In the genomic region with DNA sequence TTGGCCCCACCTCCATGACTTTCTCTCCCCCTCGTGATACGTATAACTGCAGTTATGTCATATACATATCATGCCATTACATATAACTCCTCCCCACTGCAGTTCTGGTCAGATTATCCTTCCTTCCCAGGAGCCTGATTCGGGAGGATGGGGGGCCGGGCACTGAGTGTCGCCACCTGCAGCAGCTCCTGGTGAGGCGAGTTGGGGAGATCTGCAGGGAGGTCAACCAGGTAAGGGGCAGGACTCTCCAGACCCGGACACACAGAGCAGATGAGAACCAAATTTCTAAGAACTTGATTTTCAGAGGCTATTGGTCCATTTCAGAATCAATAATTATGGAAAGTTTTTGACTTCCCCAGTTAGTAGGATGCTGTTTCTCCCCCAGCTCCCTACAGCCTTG, we compare ENCODE assay signal across 26 cellular contexts. TPM values are rescaled to one million over a fixed set of nuclear protein-coding genes. Genes with fewer than 3 reads are reported as not detected.
"Had no signal": no experiment of that assay in that cellular context is flagged by ENCODE, and none has a peak within 500 bp of the region (broad histone marks: within the 10 kb centered on the region; RNA-seq: fewer than 3 reads in every experiment).

No MANE protein-coding gene starts in this region.

- H3K4me1 Mint-ChIP-seq: activated naive CD8-positive, alpha-beta T cell treated with anti-CD3 and anti-CD28 coated beads, Interleukin-2, amount 50 U/mL, for 24 hours had no signal

- H3K27ac ChIP-seq: KMS-11, RWPE1 had no signal

- H3K4me3 ChIP-seq: Peyer's patch had no signal

- FAIRE-seq: astrocyte, HepG2 had no signal

- H3K4me3 Mint-ChIP-seq: activated CD4-positive, alpha-beta memory T cell treated with anti-CD3 and anti-CD28 coated beads for 36 hours; activated CD4-positive, alpha-beta T cell treated with anti-CD3 and anti-CD28 coated beads, Interleukin-2, amount 10 ng/mL, durations not matched to agents 7 days and 5 days; activated naive CD8-positive, alpha-beta T cell treated with anti-CD3 and anti-CD28 coated beads, Interleukin-2, amount 50 U/mL, for 24 hours; activated T-cell treated with anti-CD3 and anti-CD28 coated beads, Interleukin-2, amount 50 U/mL, for 4 hours; brain; WTC11 had no signal

- H3K9me3 ChIP-seq: Peyer's patch had no signal

- H3K27me3 Mint-ChIP-seq: activated CD4-positive, alpha-beta memory T cell treated with anti-CD3 and anti-CD28 coated beads for 36 hours; activated CD4-positive, alpha-beta T cell treated with anti-CD3 and anti-CD28 coated beads, Interleukin-2, amount 10 ng/mL, durations not matched to agents 7 days and 5 days; activated naive CD8-positive, alpha-beta T cell treated with anti-CD3 and anti-CD28 coated beads, Interleukin-2, amount 50 U/mL, for 24 hours; brain; T-helper 17 cell had no signal

- H3K27me3 ChIP-seq: Peyer's patch had no signal

- H3K27ac Mint-ChIP-seq: activated CD4-positive, alpha-beta memory T cell treated with anti-CD3 and anti-CD28 coated beads for 36 hours; activated naive CD8-positive, alpha-beta T cell treated with anti-CD3 and anti-CD28 coated beads, Interleukin-2, amount 50 U/mL, for 24 hours; brain; WTC11 had no signal

- ATAC-seq: activated naive CD8-positive, alpha-beta T cell treated with anti-CD3 and anti-CD28 coated beads, Interleukin-2, amount 50 U/mL, for 24 hours; activated T-cell treated with anti-CD3 and anti-CD28 coated beads, Interleukin-2, amount 50 U/mL, for 4 hours; HepG2; T-helper 17 cell; WTC11 had no signal

- H3K9me3 Mint-ChIP-seq: activated CD4-positive, alpha-beta memory T cell treated with anti-CD3 and anti-CD28 coated beads for 36 hours; activated CD4-positive, alpha-beta T cell treated with anti-CD3 and anti-CD28 coated beads, Interleukin-2, amount 10 ng/mL, durations not matched to agents 7 days and 5 days; activated naive CD8-positive, alpha-beta T cell treated with anti-CD3 and anti-CD28 coated beads, Interleukin-2, amount 50 U/mL, for 24 hours; activated T-cell treated with anti-CD3 and anti-CD28 coated beads, Interleukin-2, amount 50 U/mL, for 4 hours; brain; WTC11 had no signal

- DNase-seq: activated CD4-positive, alpha-beta memory T cell treated with anti-CD3 and anti-CD28 coated beads for 36 hours; activated CD4-positive, alpha-beta T cell treated with anti-CD3 and anti-CD28 coated beads, Interleukin-2, amount 10 ng/mL, durations not matched to agents 7 days and 5 days; activated CD4-positive, CD25-positive, alpha-beta regulatory T cell treated with anti-CD3 and anti-CD28 coated beads, Interleukin-2, amount 50 U/mL, for 72 hours; activated CD8-positive, alpha-beta memory T cell treated with anti-CD3 and anti-CD28 coated beads for 24 hours; activated naive CD4-positive, alpha-beta T cell treated with anti-CD3 and anti-CD28 coated beads, Interleukin-2, amount 50 U/mL, for 16 hours; activated naive CD8-positive, alpha-beta T cell treated with anti-CD3 and anti-CD28 coated beads, Interleukin-2, amount 50 U/mL, for 24 hours; activated T-cell treated with anti-CD3 and anti-CD28 coated beads, Interleukin-2, amount 50 U/mL, for 4 hours; amniotic stem cell; NCI-H1092; NCI-H1417; NCI-H1930; NCI-H2171 treated with DMSO at 0.1 percent for 48 hours; NCI-H345; NCI-H510A treated with DMSO at 0.1 percent for 48 hours; NCI-H69; NK-92 treated with Interleukin-12 subunit alpha and Interleukin-12 subunit beta, amount 100 ng/mL, for 24 hours; SIG-M5; T-helper 17 cell; T-helper 9 cell had no signal

- H3K9ac ChIP-seq: KMS-11 had no signal

RNA-seq across cellular contexts. Expression of gene HYI, which starts 19.5 kb away (rescaled TPM):
- total RNA-seq: HepG2 had no signal
- polyA plus RNA-seq: HepG2 had no signal
